Comparison of ENCODE assay signal across 13 cellular contexts in the genomic region with DNA sequence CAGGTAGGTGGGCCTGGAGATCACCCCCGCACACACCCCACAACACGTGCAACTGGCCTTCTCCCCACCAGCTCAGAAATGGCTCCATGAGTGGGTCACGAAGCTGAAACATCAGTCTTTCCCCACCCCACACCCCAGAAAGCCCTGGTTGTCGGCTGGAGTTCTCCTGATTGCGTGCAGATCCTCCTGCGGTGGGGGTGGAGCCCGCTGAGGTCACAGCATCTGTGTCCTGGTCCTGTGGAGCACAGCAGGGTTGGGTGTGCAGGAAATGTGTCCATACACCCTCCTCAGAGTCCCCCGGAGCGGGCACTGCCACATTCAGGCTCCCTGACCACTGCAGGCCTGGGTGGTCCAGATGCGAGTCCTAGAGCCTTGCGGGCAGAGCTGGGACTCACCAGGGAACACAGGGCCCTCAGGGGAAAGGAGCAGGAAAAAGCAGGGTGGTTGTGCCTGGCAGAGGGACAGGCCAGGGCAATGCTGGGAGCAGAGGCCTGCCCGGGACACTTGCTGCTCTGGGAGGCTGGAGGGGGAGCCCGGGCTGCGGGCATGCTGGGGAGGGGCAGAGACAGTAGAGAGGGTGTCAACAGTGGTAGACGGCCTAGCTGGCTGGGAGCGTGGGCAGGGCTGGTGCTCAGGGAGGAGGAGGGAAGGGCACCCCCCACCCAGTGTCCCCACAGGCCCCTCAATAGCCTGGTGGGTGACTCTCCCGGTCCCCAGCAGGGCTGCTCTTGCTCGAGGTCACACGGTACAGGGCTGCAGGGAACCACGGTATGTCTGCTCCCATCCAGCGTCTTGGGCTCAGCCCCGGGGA. TPM values are rescaled to one million over a fixed set of nuclear protein-coding genes. Genes with fewer than 3 reads are reported as not detected.
DNase-seq lines count a peak whose midpoint lies in the region; ATAC-seq and TF ChIP-seq lines count a peak whose summit lies in the region.
"Had no signal": no experiment of that assay in that cellular context is flagged by ENCODE, and none has a peak within 500 bp of the region (broad histone marks: within the 10 kb centered on the region; RNA-seq: fewer than 3 reads in every experiment).

No MANE protein-coding gene starts in this region.

- peak overlapping the region; percentile 73 for H3K27ac Mint-ChIP-seq in osteocyte (ENCODE audit: unreplicated experiment)
- H3K27ac Mint-ChIP-seq in GM23338, result no peak overlapping the region
- H3K27ac Mint-ChIP-seq: activated T-helper 2 cell treated with anti-CD3 and anti-CD28 coated beads, Interferon-gamma antibody, Interleukin-2, Interleukin-4, amounts not matched to agents 10 μg/mL and 5 μg/mL and 100 μg/mL, durations not matched to agents 14 hours and 24 hours and 36 hours had no signal

- no peaks in the 10 kb centered on the region for H3K9me2 ChIP-seq in SK-N-SH
- no peaks in the 10 kb centered on the region for H3K9me2 ChIP-seq in GM23338 (ENCODE audit: insufficient read depth)

- peaks cover 74% of the 10 kb centered on the region for H3K4me1 Mint-ChIP-seq in osteocyte (ENCODE audit: unreplicated experiment)
- peaks cover 3% of the 10 kb centered on the region for H3K4me1 Mint-ChIP-seq in GM23338

- H3K4me1 ChIP-seq in SK-N-SH (ENCODE audit: control insufficient read depth in 1 of 2, insufficient read depth in 2 of 2, low read depth in 1 of 2, low read length in 1 of 2), result peaks cover 43 to 93% of the 10 kb centered on the region in 2 experiments
- H3K4me1 ChIP-seq in GM23338 (ENCODE audit: insufficient read depth), result no peaks in the 10 kb centered on the region

- H3K4me2 ChIP-seq in SK-N-SH (peak overlapping the region; percentile 22; the same call in 1 of the 2 replicates), GM23338 (no peak overlapping the region)

- peaks cover 15% of the 10 kb centered on the region for H3K36me3 Mint-ChIP-seq in osteocyte (ENCODE audit: unreplicated experiment)
- H3K36me3 Mint-ChIP-seq in GM23338 (ENCODE audit: low read depth), result no peaks in the 10 kb centered on the region
- H3K36me3 Mint-ChIP-seq: WTC11 had no signal

- H3K4me3 ChIP-seq in SK-N-SH (ENCODE audit: low read depth in 2 of 2, low read length in 1 of 2) (no peak overlapping the region), foreskin fibroblast (ENCODE audit: low read depth in 1 of 2, low read length in 2 of 2) (no peak overlapping the region), GM23338 (no peak overlapping the region)

- peak overlapping the region; percentile 79 for H3K27ac ChIP-seq in 22Rv1
- H3K27ac ChIP-seq in SK-N-SH (ENCODE audit: low read depth in 2 of 2, low read length in 1 of 2), result peak overlapping the region; percentile 60 to 98
- no peak overlapping the region for H3K27ac ChIP-seq in GM23338 (ENCODE audit: low read depth)
- H3K27ac ChIP-seq: neutrophil had no signal

- no peak for TF ChIP-seq CTCF in 22Rv1 (IDR thresholded peaks at IDR 0.05)
- no peak for TF ChIP-seq CTCF in SK-N-SH (IDR thresholded peaks at IDR 0.05)
- TF ChIP-seq CTCF in foreskin fibroblast (IDR thresholded peaks at IDR 0.05; ENCODE audit: low read depth, low read length), result no peak
- no peak for TF ChIP-seq CTCF in osteocyte (IDR thresholded peaks at IDR 0.05)
- no peak for TF ChIP-seq CTCF in GM23338 (conservative IDR thresholded peaks at IDR 0.05; ENCODE audit: low read depth in 2 of 2)

- TF ChIP-seq RAD21 in SK-N-SH (IDR thresholded peaks at IDR 0.05; ENCODE audit: low read length), result no peak

- H3K27me3 ChIP-seq in SK-N-SH (ENCODE audit: insufficient read depth), result no peaks in the 10 kb centered on the region
- H3K27me3 ChIP-seq in GM23338 (ENCODE audit: insufficient read depth), result no peaks in the 10 kb centered on the region
- H3K27me3 ChIP-seq: neutrophil had no signal

- H3K36me3 ChIP-seq in SK-N-SH (replicated peaks in 1 of 2; ENCODE audit: control insufficient read depth in 1 of 2, insufficient read depth in 2 of 2, low read length in 1 of 2), result peaks cover 81 to 93% of the 10 kb centered on the region in 2 experiments
- H3K36me3 ChIP-seq in GM23338 (ENCODE audit: insufficient read depth), result no peaks in the 10 kb centered on the region

- WGBS in SK-N-SH (ENCODE audit: low lambda C conversion rate), result 77% methylated on average over 11 of the region's 22 CpGs

- no peaks in the 10 kb centered on the region for H3K9me3 ChIP-seq in SK-N-SH
- H3K9me3 ChIP-seq: neutrophil had no signal

- peak; percentile 76 for DNase-seq in SK-N-SH
- peak; percentile 57 to 84 for DNase-seq in foreskin fibroblast
- no peak for DNase-seq in osteocyte (ENCODE audit: extremely low spot score, unreplicated experiment)
- no peak for DNase-seq in ACHN
- no peak for DNase-seq in GM23338 (ENCODE audit: low spot score)
- no peak for DNase-seq in activated CD4-positive, alpha-beta T cell treated with anti-CD3 and anti-CD28 coated beads for 4 hours
- DNase-seq: GF-D8, Kasumi-1 had no signal

- H3K4me3 Mint-ChIP-seq in osteocyte (ENCODE audit: unreplicated experiment), result no peak overlapping the region
- H3K4me3 Mint-ChIP-seq in GM23338, result no peak overlapping the region
- H3K4me3 Mint-ChIP-seq: WTC11 had no signal

- no peak for TF ChIP-seq EP300 in SK-N-SH (IDR thresholded peaks at IDR 0.05; ENCODE audit: borderline replicate concordance in 1 of 2, low read depth in 1 of 2, low read length in 1 of 2)

- CTCF ChIA-PET in SK-N-SH (lab: Yijun Ruan, JAX), result interaction anchor here (1.0 to 2.9 kb wide), 7 partner anchors 9 to 113 kb away, joined by 3 to 14 read pairs (median 11); no protein-coding TSS in a partner anchor

- H2AFZ ChIP-seq in SK-N-SH (ENCODE audit: low read depth) (no peak overlapping the region), GM23338 (no peak overlapping the region)

- H4K20me1 ChIP-seq in SK-N-SH (ENCODE audit: insufficient read depth), result peaks cover 100% of the 10 kb centered on the region
- no peaks in the 10 kb centered on the region for H4K20me1 ChIP-seq in GM23338 (replicated peaks; ENCODE audit: insufficient read depth)

- POLR2A ChIA-PET in SK-N-SH (lab: Yijun Ruan, JAX), result interaction anchor here (0.7 to 1.2 kb wide), 5 partner anchors 9 to 54 kb away, joined by 3 to 4 read pairs (median 3); no protein-coding TSS in a partner anchor

- H3F3A ChIP-seq in SK-N-SH (replicated peaks; ENCODE audit: insufficient read depth) (peaks cover 90% of the 10 kb centered on the region), GM23338 (replicated peaks; ENCODE audit: low read depth) (no peaks in the 10 kb centered on the region)

- in situ Hi-C loops in ACHN (cut with HindIII; ENCODE audit: low pct_ligation_motif_present, low pct_unique_long_range_greater_than_20kb, low sequenced_read_pairs), result no loop called here

- H3K9me3 Mint-ChIP-seq in osteocyte (ENCODE audit: unreplicated experiment), result no peaks in the 10 kb centered on the region
- H3K9me3 Mint-ChIP-seq in GM23338, result no peaks in the 10 kb centered on the region
- H3K9me3 Mint-ChIP-seq: activated T-helper 2 cell treated with anti-CD3 and anti-CD28 coated beads, Interferon-gamma antibody, Interleukin-2, Interleukin-4, amounts not matched to agents 10 μg/mL and 5 μg/mL and 100 μg/mL, durations not matched to agents 14 hours and 24 hours and 36 hours; WTC11 had no signal

- peaks cover 90% of the 10 kb centered on the region for H3K79me2 ChIP-seq in SK-N-SH (ENCODE audit: insufficient read depth)
- H3K79me2 ChIP-seq in GM23338 (replicated peaks; ENCODE audit: insufficient read depth), result no peaks in the 10 kb centered on the region

- H3K27me3 Mint-ChIP-seq in osteocyte (ENCODE audit: unreplicated experiment) (no peaks in the 10 kb centered on the region), GM23338 (ENCODE audit: insufficient read depth, low read depth, poor library complexity) (peaks cover 4% of the 10 kb centered on the region)

- ATAC-seq in GM23338 (no peak), HG02852 (IDR thresholded peaks at IDR 0.05; ENCODE audit: unreplicated experiment) (no peak)
- ATAC-seq: WTC11 had no signal

- H3K9ac ChIP-seq in SK-N-SH, result no peak overlapping the region; the same call in 1 of the 2 replicates

TF ChIP-seq in SK-N-SH, 30 proteins besides CTCF, POLR2A, EP300 and RAD21 (continues in another document):
- TF ChIP-seq SIN3A (IDR thresholded peaks at IDR 0.05; ENCODE audit: borderline replicate concordance, low read depth, low read length) (0 out of 2 replicates have a peak, but pooled peaks have one; percentile 24), GATA2 (CRISPR knock-in tag; IDR thresholded peaks at IDR 0.05) (no peak), YY1 (IDR thresholded peaks at IDR 0.05; ENCODE audit: low read depth) (no peak)
- TF ChIP-seq, protein P1, sequence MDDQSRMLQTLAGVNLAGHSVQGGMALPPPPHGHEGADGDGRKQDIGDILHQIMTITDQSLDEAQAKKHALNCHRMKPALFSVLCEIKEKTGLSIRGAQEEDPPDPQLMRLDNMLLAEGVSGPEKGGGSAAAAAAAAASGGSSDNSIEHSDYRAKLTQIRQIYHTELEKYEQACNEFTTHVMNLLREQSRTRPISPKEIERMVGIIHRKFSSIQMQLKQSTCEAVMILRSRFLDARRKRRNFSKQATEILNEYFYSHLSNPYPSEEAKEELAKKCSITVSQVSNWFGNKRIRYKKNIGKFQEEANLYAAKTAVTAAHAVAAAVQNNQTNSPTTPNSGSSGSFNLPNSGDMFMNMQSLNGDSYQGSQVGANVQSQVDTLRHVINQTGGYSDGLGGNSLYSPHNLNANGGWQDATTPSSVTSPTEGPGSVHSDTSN (IDR thresholded peaks at IDR 0.05), result peak; percentile 26; the same call in 1 of the 2 replicates

TF ChIP-seq in GM23338, 12 proteins besides CTCF, POLR2A, EP300 and RAD21 (continues in another document):
- TF ChIP-seq, protein P2, sequence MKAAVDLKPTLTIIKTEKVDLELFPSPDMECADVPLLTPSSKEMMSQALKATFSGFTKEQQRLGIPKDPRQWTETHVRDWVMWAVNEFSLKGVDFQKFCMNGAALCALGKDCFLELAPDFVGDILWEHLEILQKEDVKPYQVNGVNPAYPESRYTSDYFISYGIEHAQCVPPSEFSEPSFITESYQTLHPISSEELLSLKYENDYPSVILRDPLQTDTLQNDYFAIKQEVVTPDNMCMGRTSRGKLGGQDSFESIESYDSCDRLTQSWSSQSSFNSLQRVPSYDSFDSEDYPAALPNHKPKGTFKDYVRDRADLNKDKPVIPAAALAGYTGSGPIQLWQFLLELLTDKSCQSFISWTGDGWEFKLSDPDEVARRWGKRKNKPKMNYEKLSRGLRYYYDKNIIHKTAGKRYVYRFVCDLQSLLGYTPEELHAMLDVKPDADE (IDR thresholded peaks at IDR 0.05), result no peak
- TF ChIP-seq ZNF331 (CRISPR knock-in tag; IDR thresholded peaks at IDR 0.05; ENCODE audit: low read depth) (no peak), POLR2AphosphoS5 (IDR thresholded peaks at IDR 0.05; ENCODE audit: low read depth) (no peak), STAT1 (IDR thresholded peaks at IDR 0.05; ENCODE audit: unreplicated experiment) (no peak), EZH2 (IDR thresholded peaks at IDR 0.05; ENCODE audit: low read depth, unreplicated experiment) (no peak)

RNA-seq across cellular contexts. Expression of a gene that starts 42.4 kb away (rescaled TPM):
- polyA plus RNA-seq in SK-N-SH (2012; rRNA removed) (4.5 TPM in 2 replicates), GM23338 (2016; fragmentation: Nextera tagmentation; extraction: Ambion mirVana) (4.7 and 5.1 TPM in 2 replicates)
- 4.1 and 4.4 TPM in 2 replicates for polyA plus RNA-seq in SK-N-SH (2012; cell fraction: cytosol; rRNA removed)
- polyA plus RNA-seq in SK-N-SH (2012; cell fraction: nucleus; rRNA removed), result 5.8 and 6.8 TPM in 2 replicates
- 21.8 and 21.9 TPM in 2 replicates for total RNA-seq in osteocyte
- total RNA-seq in GM23338 (2014; rRNA removed; shearing (Covaris generic)), result 6.0 and 12.6 TPM in 2 replicates

Comparison
In these comparisons a context has a peak if more than half of its experiments do, and no peak if none do; other contexts are left out.
1. DNase-seq: peak in SK-N-SH (single experiment) and foreskin fibroblast (2 of 2); none in osteocyte (single experiment), ACHN (single experiment), GM23338 (single experiment) and activated CD4-positive, alpha-beta T cell treated with anti-CD3 and anti-CD28 coated beads for 4 hours (0 of 2).